In the genomic region with DNA sequence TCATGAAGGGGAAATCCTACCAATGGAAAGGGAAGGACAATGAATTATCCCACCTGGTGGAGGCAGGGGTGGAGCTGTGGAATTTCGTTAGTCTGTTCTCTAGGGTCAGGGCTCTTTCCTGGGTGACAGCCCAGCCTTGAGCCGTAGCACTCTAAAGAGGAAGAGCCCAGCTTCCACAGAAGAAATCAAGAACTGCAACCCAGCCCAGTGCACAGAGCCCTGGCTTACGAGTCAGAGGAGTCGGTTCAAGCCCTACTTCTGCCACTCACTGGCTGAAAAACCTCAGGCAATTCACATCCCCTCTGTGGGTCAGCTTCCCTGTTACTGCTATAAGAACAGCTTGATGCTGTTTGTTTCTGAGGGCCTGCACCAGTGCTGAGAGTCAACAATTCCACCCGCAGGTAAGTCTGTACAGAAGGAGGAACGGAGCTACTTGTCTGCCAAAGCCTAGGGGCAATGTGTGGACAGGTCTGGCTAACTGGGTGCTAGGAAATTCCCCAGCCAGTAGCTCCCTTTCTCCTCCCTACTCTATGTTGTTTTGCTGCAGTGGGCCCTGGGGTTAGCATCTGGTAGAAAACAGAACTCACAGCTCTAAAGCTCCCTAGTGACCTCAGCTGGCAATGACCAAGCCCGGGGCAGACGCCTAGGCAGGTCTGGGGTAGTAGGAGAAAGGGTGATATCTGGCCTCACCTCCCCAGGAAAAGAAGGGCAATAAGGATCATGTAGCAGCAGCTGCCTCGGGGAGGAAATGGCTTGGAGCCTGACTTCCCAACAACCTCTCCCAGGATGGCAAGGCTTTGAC, we compare ENCODE assay signal across 9 cellular contexts. TPM values are rescaled to one million over a fixed set of nuclear protein-coding genes. Genes with fewer than 3 reads are reported as not detected.
A peak's percentile ranks its signal among the peaks of the same experiment; 100 is the strongest.
DNase-seq lines count a peak whose midpoint lies in the region; ATAC-seq, FAIRE-seq and TF ChIP-seq lines count a peak whose summit lies in the region.
"Had no signal": no experiment of that assay in that cellular context is flagged by ENCODE, and none has a peak within 500 bp of the region (broad histone marks: within the 10 kb centered on the region; RNA-seq: fewer than 3 reads in every experiment).

No MANE protein-coding gene starts in this region.

- H3K9me3 Mint-ChIP-seq in progenitor cell of endocrine pancreas (ENCODE audit: low read depth) = no peaks in the 10 kb centered on the region

- H3K27ac ChIP-seq in esophagus squamous epithelium = peak overlapping the region; percentile 88 to 97 (median 94)

- ATAC-seq in HG03139 (IDR thresholded peaks at IDR 0.05; ENCODE audit: unreplicated experiment) (no peak), HG02798 (IDR thresholded peaks at IDR 0.05; ENCODE audit: poor library complexity, unreplicated experiment) (no peak)

- DNase-seq in ELR (ENCODE audit: low read depth) = peak; percentile 58
- DNase-seq in RPMI7951 (ENCODE audit: low read depth) = peak; percentile 43
- no peak for DNase-seq in esophagus squamous epithelium (lab: John Stamatoyannopoulos, UW)
- no peak for DNase-seq in progenitor cell of endocrine pancreas (ENCODE audit: low spot score, unreplicated experiment)
- no peak for DNase-seq in stimulated activated CD4-positive, alpha-beta T cell treated with anti-CD3 and anti-CD28 coated beads, Interleukin-12 subunit alpha, Interleukin-12 subunit beta, amount 100 ng/mL, for 4 hours
- no peak for DNase-seq in urothelium cell line (ENCODE audit: low spot score)
- DNase-seq: NCI-H2081 had no signal

- peak overlapping the region; percentile 16 for H3K27ac Mint-ChIP-seq in progenitor cell of endocrine pancreas

- H3K27me3 Mint-ChIP-seq in progenitor cell of endocrine pancreas = no peaks in the 10 kb centered on the region

- H3K4me1 Mint-ChIP-seq in progenitor cell of endocrine pancreas (ENCODE audit: low read depth) = peaks cover 13% of the 10 kb centered on the region

- H3K36me3 ChIP-seq in esophagus squamous epithelium = peaks cover 0 to 12% (median 0%) of the 10 kb centered on the region in 3 donors

- TF ChIP-seq CTCF in esophagus squamous epithelium (IDR thresholded peaks at IDR 0.05) (no peak), progenitor cell of endocrine pancreas (IDR thresholded peaks at IDR 0.05; ENCODE audit: unreplicated experiment) (no peak)

- WGBS in esophagus squamous epithelium, 2 donors = 31 to 65% methylated on average over 6 to 8 of the region's 9 CpGs

- peak in 1 of 4 donors; percentile 4 for TF ChIP-seq POLR2A in esophagus squamous epithelium (IDR thresholded peaks at IDR 0.05)

- intact Hi-C loops in esophagus squamous epithelium (cut with DNase I) = no loop called here

- H3K4me3 ChIP-seq in esophagus squamous epithelium = peak overlapping the region in 3 of 4 donors; percentile 55 to 86 (median 82)

- no peaks in the 10 kb centered on the region for H3K27me3 ChIP-seq in esophagus squamous epithelium

- peaks cover 38 to 64% (median 47%) of the 10 kb centered on the region in 3 donors for H3K4me1 ChIP-seq in esophagus squamous epithelium

- H3K36me3 Mint-ChIP-seq in progenitor cell of endocrine pancreas (ENCODE audit: insufficient read depth) = no peaks in the 10 kb centered on the region

- no peak for FAIRE-seq in urothelium cell line (lab: Jason Lieb, UNC)

- H3K9me3 ChIP-seq in esophagus squamous epithelium = no peaks in the 10 kb centered on the region

- H3K4me3 Mint-ChIP-seq in progenitor cell of endocrine pancreas (ENCODE audit: low read depth) = no peak overlapping the region

RNA-seq across cellular contexts. Expression of a gene that starts 3.3 kb away (rescaled TPM):
- total RNA-seq in RPMI7951 (2014; rRNA removed; shearing (Covaris generic)) = 7.6 and 13.2 TPM in 2 replicates
- total RNA-seq in esophagus squamous epithelium (10 to 100 TPM in 3 of 4 donors, 1 to 10 TPM in 1; 7.7 to 21.7 (median 15.4) TPM), progenitor cell of endocrine pancreas (4.3 TPM in 2 replicates)

RNA-seq across cellular contexts. Expression of a gene that starts 29.8 kb away (rescaled TPM):
- 29.0 and 41.7 TPM in 2 replicates for total RNA-seq in RPMI7951 (2014; rRNA removed; shearing (Covaris generic))
- total RNA-seq in esophagus squamous epithelium (10 to 100 TPM in 2 of 4 donors, 1 to 10 TPM in 2; 4.0 to 20.5 (median 12.3) TPM), progenitor cell of endocrine pancreas (14.3 and 14.7 TPM in 2 replicates)

RNA-seq across cellular contexts. Expression of a gene that starts 43.3 kb away (rescaled TPM):
- total RNA-seq in RPMI7951 (2014; rRNA removed; shearing (Covaris generic)) = 10.4 and 10.6 TPM in 2 replicates
- 10 to 100 TPM; 14.0 to 29.3 (median 19.6) TPM for total RNA-seq in esophagus squamous epithelium
- total RNA-seq in progenitor cell of endocrine pancreas = 18.0 and 18.9 TPM in 2 replicates

RNA-seq across cellular contexts. Expression of a gene that starts 50.5 kb away (rescaled TPM):
- total RNA-seq in RPMI7951 (2014; rRNA removed; shearing (Covaris generic)) = 2.2 and 3.7 TPM in 2 replicates
- 1 to 10 TPM in 2 of 4 donors, under 1 TPM in 2; 0.34 to 3.6 (median 1.2) TPM for total RNA-seq in esophagus squamous epithelium
- total RNA-seq in progenitor cell of endocrine pancreas = 21.1 and 24.3 TPM in 2 replicates

RNA-seq across cellular contexts. Expression of a gene that starts 53.2 kb away (rescaled TPM):
- total RNA-seq in RPMI7951 (2014; rRNA removed; shearing (Covaris generic)) = 7.0 and 10.3 TPM in 2 replicates
- total RNA-seq in esophagus squamous epithelium = 10 to 100 TPM; 10.1 to 16.0 (median 13.4) TPM
- total RNA-seq in progenitor cell of endocrine pancreas = 43.4 and 44.2 TPM in 2 replicates

Comparison
In these comparisons a context has a peak if more than half of its experiments do, and no peak if none do; other contexts are left out.
1. DNase-seq: peak in ELR (single experiment) and RPMI7951 (single experiment); none in esophagus squamous epithelium (single experiment), progenitor cell of endocrine pancreas (single experiment), stimulated activated CD4-positive, alpha-beta T cell treated with anti-CD3 and anti-CD28 coated beads, Interleukin-12 subunit alpha, Interleukin-12 subunit beta, amount 100 ng/mL, for 4 hours (single experiment) and urothelium cell line (single experiment).